8 cellular contexts compared by ENCODE assay signal in the genomic region with DNA sequence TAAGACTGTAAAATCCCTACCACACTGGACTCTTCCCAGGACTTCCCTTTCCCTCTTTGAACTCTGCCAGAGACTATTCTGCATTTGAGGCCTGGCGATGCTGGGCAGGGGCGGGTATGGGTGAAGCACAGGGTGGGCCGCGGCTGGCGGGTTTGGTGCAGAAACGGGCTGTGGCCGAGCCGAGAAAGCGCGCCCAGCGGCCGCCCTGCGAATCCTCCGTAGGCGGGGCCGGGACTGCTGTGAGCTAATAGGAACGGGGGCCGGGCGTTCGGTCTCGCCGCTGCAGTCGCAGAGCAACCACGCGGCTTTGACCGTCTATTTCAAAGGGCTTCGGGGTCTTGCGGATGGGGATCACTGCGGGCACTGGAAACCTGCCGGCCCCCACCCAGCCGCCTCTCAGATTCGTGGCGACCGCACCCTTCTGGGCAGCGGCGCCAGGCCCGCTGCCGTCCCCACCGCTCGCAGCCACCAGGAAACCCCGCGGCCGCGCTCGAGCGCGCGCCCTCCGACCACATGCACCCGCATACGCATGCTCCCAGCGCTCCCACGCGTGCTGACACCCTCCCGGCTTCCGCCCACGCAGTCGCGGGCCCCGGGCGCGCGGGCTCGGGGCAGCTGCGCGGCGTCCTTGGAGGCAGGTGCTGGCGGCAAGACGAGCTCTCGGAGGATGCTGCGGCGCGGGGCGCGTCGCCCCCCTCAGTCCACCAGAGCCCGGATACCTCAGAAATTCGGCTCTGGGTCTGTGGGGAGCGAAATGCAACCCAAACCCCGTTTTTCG. TPM values are rescaled to one million over a fixed set of nuclear protein-coding genes. Genes with fewer than 3 reads are reported as not detected.
DNase-seq lines count a peak whose midpoint lies in the region; ATAC-seq and TF ChIP-seq lines count a peak whose summit lies in the region.

No MANE protein-coding gene starts in this region.

- no peaks in the 10 kb centered on the region for H3K36me3 ChIP-seq in ascending aorta
- no peaks in the 10 kb centered on the region for H3K36me3 ChIP-seq in vagina

- peaks cover 6% of the 10 kb centered on the region for H3K27me3 Mint-ChIP-seq in T-helper 2 cell treated with Interferon-gamma antibody and Interleukin-4, amounts not matched to agents 5 μg/mL and 100 μg/mL, for 36 hours (ENCODE audit: low read depth)

- H3K4me1 Mint-ChIP-seq in T-helper 2 cell treated with Interferon-gamma antibody and Interleukin-4, amounts not matched to agents 5 μg/mL and 100 μg/mL, for 36 hours (ENCODE audit: low read depth) = peaks cover 19% of the 10 kb centered on the region

- peak overlapping the region; percentile 90 for H3K27ac Mint-ChIP-seq in T-helper 2 cell treated with Interferon-gamma antibody and Interleukin-4, amounts not matched to agents 5 μg/mL and 100 μg/mL, for 36 hours

- H3K9me3 ChIP-seq in ascending aorta (no peaks in the 10 kb centered on the region), vagina (no peaks in the 10 kb centered on the region)

- peak overlapping the region; percentile 87 for H3K4me3 Mint-ChIP-seq in T-helper 2 cell treated with Interferon-gamma antibody and Interleukin-4, amounts not matched to agents 5 μg/mL and 100 μg/mL, for 36 hours

- H3K36me3 Mint-ChIP-seq in T-helper 2 cell treated with Interferon-gamma antibody and Interleukin-4, amounts not matched to agents 5 μg/mL and 100 μg/mL, for 36 hours (ENCODE audit: low read depth) = peaks cover 3% of the 10 kb centered on the region

- H3K27ac ChIP-seq in ascending aorta (peak overlapping the region; percentile 92 to 100), vagina (peak overlapping the region; percentile 97)

- TF ChIP-seq CTCF in ascending aorta (IDR thresholded peaks at IDR 0.05) (peak; percentile 14 to 37 (median 23)), vagina (IDR thresholded peaks at IDR 0.05) (peak in 2 of 3 experiments; percentile 26 to 35)

- DNase-seq in NCI-H1105 treated with DMSO at 0.1 percent for 48 hours (lab: John Stamatoyannopoulos, UW) (peak; percentile 87), ascending aorta (ENCODE audit: low spot score in 2 of 2) (peak; percentile 53 to 94), hepatic stellate cell (ENCODE audit: low spot score) (peak; percentile 83), renal cortical epithelial cell (ENCODE audit: low read depth) (peak; percentile 49), vagina (ENCODE audit: extremely low spot score in 2 of 2) (peak in 1 of 2 donors; percentile 91)
- DNase-seq in T-helper 2 cell treated with Interferon-gamma antibody and Interleukin-4, amounts not matched to agents 5 μg/mL and 100 μg/mL, for 36 hours (ENCODE audit: low spot score) = peak; percentile 84

- H3K4me3 ChIP-seq in ascending aorta (peak overlapping the region; percentile 73 to 91), vagina (peak overlapping the region; percentile 76 to 82)

- peak; percentile 48 for ATAC-seq in HG02678 (IDR thresholded peaks at IDR 0.05; ENCODE audit: unreplicated experiment)

- H3K27me3 ChIP-seq in ascending aorta (no peaks in the 10 kb centered on the region), vagina (no peaks in the 10 kb centered on the region)

- TF ChIP-seq POLR2A in GM15510 (IDR thresholded peaks at IDR 0.05; ENCODE audit: borderline replicate concordance, extremely low read depth, insufficient read length) = peak; percentile 55
- peak in 1 of 2 donors; percentile 28 for TF ChIP-seq POLR2A in vagina (IDR thresholded peaks at IDR 0.05)

- intact Hi-C loops in ascending aorta (cut with DNase I) (loop anchor here (2.0 to 10.0 kb wide), 7 partner anchors 32 to 1012 kb away; partner anchors contain the start of genes BCAR3, CCDC18, DIPK1A and DNTTIP2), vagina (cut with DNase I) (loop anchor here (10.0 kb wide), 2 partner anchors 222 to 412 kb away; no protein-coding TSS in a partner anchor)

- H3K4me1 ChIP-seq in ascending aorta (peaks cover 0 to 21% of the 10 kb centered on the region in 2 donors), vagina (peaks cover 20% of the 10 kb centered on the region)

- H3K9me3 Mint-ChIP-seq in T-helper 2 cell treated with Interferon-gamma antibody and Interleukin-4, amounts not matched to agents 5 μg/mL and 100 μg/mL, for 36 hours = peaks cover 5% of the 10 kb centered on the region

RNA-seq across cellular contexts. Expression of gene DNTTIP2, which starts 32.7 kb away (rescaled TPM):
- total RNA-seq in ascending aorta (27.1 TPM), renal cortical epithelial cell (48.6 and 51.7 TPM in 2 replicates), vagina (23.6 TPM)
